Comparison of ENCODE assay signal across 9 cellular contexts in genomic region chr6:160733045-160733646, GRCh38. TPM values are rescaled to one million over a fixed set of nuclear protein-coding genes. Genes with fewer than 3 reads are reported as not detected.
DNase-seq lines count a peak whose midpoint lies in the region; ATAC-seq and TF ChIP-seq lines count a peak whose summit lies in the region.
"Had no signal": no experiment of that assay in that cellular context is flagged by ENCODE, and none has a peak within 500 bp of the region (broad histone marks: within the 10 kb centered on the region; RNA-seq: fewer than 3 reads in every experiment).

No MANE protein-coding gene starts in this region.

- no peak overlapping the region for H3K9ac ChIP-seq in Karpas-422 (ENCODE audit: low read length)
- no peak overlapping the region for H3K9ac ChIP-seq in SK-N-SH

- H3K9me2 ChIP-seq in Karpas-422 (replicated peaks; ENCODE audit: insufficient read depth, low read length) (no peaks in the 10 kb centered on the region), SK-N-SH (no peaks in the 10 kb centered on the region)

- no peaks in the 10 kb centered on the region for H3K9me3 Mint-ChIP-seq in naive thymus-derived CD4-positive, alpha-beta T cell
- H3K9me3 Mint-ChIP-seq: natural killer cell treated with Interleukin-12 subunit alpha and Interleukin-12 subunit beta and Interleukin-15 and Interleukin-18, amount 100 ng/mL, for 72 hours had no signal

- no peak overlapping the region for H3K27ac ChIP-seq in A673 (ENCODE audit: low read depth, low read length, poor library complexity, severe bottlenecking)
- no peak overlapping the region for H3K27ac ChIP-seq in Karpas-422 (ENCODE audit: low read length)
- H3K27ac ChIP-seq in SK-N-SH (ENCODE audit: low read depth in 2 of 2, low read length in 1 of 2), result no peak overlapping the region
- no peak overlapping the region for H3K27ac ChIP-seq in naive thymus-derived CD4-positive, alpha-beta T cell (ENCODE audit: low read depth, low read length)

- TF ChIP-seq EP300 in SK-N-SH (IDR thresholded peaks at IDR 0.05; ENCODE audit: borderline replicate concordance in 1 of 2, low read depth in 1 of 2, low read length in 1 of 2), result no peak

- no peaks in the 10 kb centered on the region for H3K4me1 Mint-ChIP-seq in naive thymus-derived CD4-positive, alpha-beta T cell

- no peak overlapping the region for H3K4me2 ChIP-seq in Karpas-422 (ENCODE audit: low read depth, low read length, poor library complexity, severe bottlenecking)
- H3K4me2 ChIP-seq in SK-N-SH, result no peak overlapping the region

- no peak overlapping the region for H3K4me3 Mint-ChIP-seq in naive thymus-derived CD4-positive, alpha-beta T cell
- H3K4me3 Mint-ChIP-seq: natural killer cell treated with Interleukin-12 subunit alpha and Interleukin-12 subunit beta and Interleukin-15 and Interleukin-18, amount 100 ng/mL, for 72 hours had no signal

- no peaks in the 10 kb centered on the region for H3F3A ChIP-seq in SK-N-SH (replicated peaks; ENCODE audit: insufficient read depth)

- H3K36me3 ChIP-seq in A673 (ENCODE audit: insufficient read depth, low read length, poor library complexity, severe bottlenecking) (no peaks in the 10 kb centered on the region), GM06990 (ENCODE audit: control insufficient read depth, insufficient read depth, low read length) (no peaks in the 10 kb centered on the region), H7 (replicated peaks; ENCODE audit: control insufficient read depth, insufficient read depth, low read length) (no peaks in the 10 kb centered on the region), Karpas-422 (ENCODE audit: insufficient read depth, low read length) (no peaks in the 10 kb centered on the region), SK-N-SH (replicated peaks in 1 of 2; ENCODE audit: control insufficient read depth in 1 of 2, insufficient read depth in 2 of 2, low read length in 1 of 2) (no peaks in the 10 kb centered on the region)
- no peaks in the 10 kb centered on the region for H3K36me3 ChIP-seq in naive thymus-derived CD4-positive, alpha-beta T cell (ENCODE audit: control insufficient read depth in 2 of 3, insufficient read depth in 3 of 3, low read length in 3 of 3)

- intact Hi-C loops in A673 (cut with micrococcal nuclease; ENCODE audit: unreplicated experiment), result loop anchor here (1.0 kb wide), 1 partner anchor 641 kb away; no protein-coding TSS in a partner anchor
- intact Hi-C loops in naive thymus-derived CD4-positive, alpha-beta T cell (cut with micrococcal nuclease), result loop anchor here (1.0 to 5.0 kb wide), 4 partner anchors 34 to 641 kb away; no protein-coding TSS in a partner anchor

- H4K20me1 ChIP-seq in Karpas-422 (ENCODE audit: insufficient read depth, low read depth, low read length), result no peaks in the 10 kb centered on the region
- H4K20me1 ChIP-seq in SK-N-SH (ENCODE audit: insufficient read depth), result no peaks in the 10 kb centered on the region

- CTCF ChIA-PET in A673 (lab: Charles Lee), result no interaction called here
- CTCF ChIA-PET in SK-N-SH (lab: Yijun Ruan, JAX), result interaction anchor here (0.6 to 4.0 kb wide), 18 partner anchors 10 to 661 kb away, joined by 3 to 31 read pairs (median 4); no protein-coding TSS in a partner anchor
- CTCF ChIA-PET in naive thymus-derived CD4-positive, alpha-beta T cell (lab: Charles Lee), result no interaction called here

- no TSS peak for BruUV-seq in A673 (replicated peaks; lab: Mats Ljungman, UMichigan)

- H3K79me2 ChIP-seq in Karpas-422 (ENCODE audit: low read length), result no peaks in the 10 kb centered on the region
- no peaks in the 10 kb centered on the region for H3K79me2 ChIP-seq in SK-N-SH (ENCODE audit: insufficient read depth)

- peak; percentile 80 for TF ChIP-seq CTCF in A673 (conservative IDR thresholded peaks at IDR 0.05; ENCODE audit: low read depth, low read length)
- peak; percentile 74 for TF ChIP-seq CTCF in GM06990 (IDR thresholded peaks at IDR 0.05; ENCODE audit: insufficient read depth, low read length, poor library complexity, severe bottlenecking)
- peak; percentile 73 for TF ChIP-seq CTCF in SK-N-SH (IDR thresholded peaks at IDR 0.05)

- no peaks in the 10 kb centered on the region for H3K27me3 ChIP-seq in A673 (replicated peaks; ENCODE audit: insufficient read depth, low read depth, low read length, poor library complexity)
- no peaks in the 10 kb centered on the region for H3K27me3 ChIP-seq in GM06990 (replicated peaks; ENCODE audit: control insufficient read depth, insufficient read depth, low read length)
- no peaks in the 10 kb centered on the region for H3K27me3 ChIP-seq in H7 (ENCODE audit: control insufficient read depth, insufficient read depth, low read length)
- H3K27me3 ChIP-seq in Karpas-422 (ENCODE audit: low read length), result no peaks in the 10 kb centered on the region
- H3K27me3 ChIP-seq in SK-N-SH (ENCODE audit: insufficient read depth), result peaks cover 7% of the 10 kb centered on the region; the same call in 1 of the 2 replicates
- H3K27me3 ChIP-seq in naive thymus-derived CD4-positive, alpha-beta T cell (ENCODE audit: control insufficient read depth in 2 of 2, insufficient read depth in 2 of 2, low read length in 2 of 2), result no peaks in the 10 kb centered on the region

- DNase-seq in A673 (ENCODE audit: low spot score) (peak; percentile 64), GM06990 (ENCODE audit: extremely low read depth, insufficient read length) (peak; percentile 29), H7 (peak; percentile 38), Karpas-422 (peak; percentile 87), SK-N-SH (peak; percentile 35), erythroblast (lab: John Stamatoyannopoulos, UW) (peak; percentile 21 to 53)
- peak in 5 of 9 donors; percentile 0 to 15 (median 4) for DNase-seq in naive thymus-derived CD4-positive, alpha-beta T cell
- DNase-seq in effector CD8-positive, alpha-beta T cell (lab: John Stamatoyannopoulos, UW), result no peak

- no peak for TF ChIP-seq POLR2A in erythroblast (IDR thresholded peaks at IDR 0.05; ENCODE audit: low read length)

- H2AFZ ChIP-seq in Karpas-422 (ENCODE audit: low read length) (no peak overlapping the region), SK-N-SH (ENCODE audit: low read depth) (no peak overlapping the region)

- no peak overlapping the region for H3K4me3 ChIP-seq in A673 (ENCODE audit: low read depth, low read length, poor library complexity, severe bottlenecking)
- no peak overlapping the region for H3K4me3 ChIP-seq in GM06990 (replicated peaks; ENCODE audit: low read depth, low read length)
- no peak overlapping the region for H3K4me3 ChIP-seq in H7 (ENCODE audit: insufficient read depth, low read depth, low read length)
- no peak overlapping the region for H3K4me3 ChIP-seq in Karpas-422 (ENCODE audit: low read length)
- H3K4me3 ChIP-seq in SK-N-SH (ENCODE audit: low read depth in 2 of 2, low read length in 1 of 2), result peak overlapping the region in 1 of 2 experiments; percentile 20; a peak in 1 of 4 replicates
- H3K4me3 ChIP-seq in naive thymus-derived CD4-positive, alpha-beta T cell (ENCODE audit: low read length), result no peak overlapping the region

- H3K27me3 Mint-ChIP-seq in naive thymus-derived CD4-positive, alpha-beta T cell, result peaks cover 2 to 21% (median 9%) of the 10 kb centered on the region in 5 donors

- POLR2A ChIA-PET in A673 (lab: Charles Lee; ENCODE audit: low non-redundant PET), result interaction anchor here (0.6 kb wide), 2 partner anchors 521 to 905 kb away, joined by 3 to 4 read pairs; no protein-coding TSS in a partner anchor
- POLR2A ChIA-PET in SK-N-SH (lab: Yijun Ruan, JAX), result no interaction called here
- POLR2A ChIA-PET in naive thymus-derived CD4-positive, alpha-beta T cell (lab: Charles Lee), result no interaction called here

- no peaks in the 10 kb centered on the region for H3K36me3 Mint-ChIP-seq in naive thymus-derived CD4-positive, alpha-beta T cell
- H3K36me3 Mint-ChIP-seq: natural killer cell treated with Interleukin-12 subunit alpha and Interleukin-12 subunit beta and Interleukin-15 and Interleukin-18, amount 100 ng/mL, for 72 hours had no signal

- H3K9me3 ChIP-seq in A673 (ENCODE audit: low read depth, low read length, poor library complexity, severe bottlenecking) (no peaks in the 10 kb centered on the region), Karpas-422 (ENCODE audit: low read length) (no peaks in the 10 kb centered on the region), SK-N-SH (no peaks in the 10 kb centered on the region)
- no peaks in the 10 kb centered on the region for H3K9me3 ChIP-seq in naive thymus-derived CD4-positive, alpha-beta T cell (ENCODE audit: control insufficient read depth in 2 of 3, low read length in 3 of 3)

- TF ChIP-seq RAD21 in SK-N-SH (IDR thresholded peaks at IDR 0.05; ENCODE audit: low read length), result peak; percentile 77

- H3K4me1 ChIP-seq in A673 (ENCODE audit: insufficient read depth, low read length, poor library complexity, severe bottlenecking), result no peaks in the 10 kb centered on the region
- no peaks in the 10 kb centered on the region for H3K4me1 ChIP-seq in Karpas-422 (ENCODE audit: low read length)
- no peaks in the 10 kb centered on the region for H3K4me1 ChIP-seq in SK-N-SH (ENCODE audit: control insufficient read depth in 1 of 2, insufficient read depth in 2 of 2, low read depth in 1 of 2, low read length in 1 of 2)
- no peaks in the 10 kb centered on the region for H3K4me1 ChIP-seq in naive thymus-derived CD4-positive, alpha-beta T cell (ENCODE audit: control insufficient read depth in 2 of 2, insufficient read depth in 2 of 2, low read length in 2 of 2)

- WGBS in SK-N-SH (ENCODE audit: low lambda C conversion rate), result 4% methylated on average over 8 of the region's 8 CpGs

- no peak overlapping the region for H3K27ac Mint-ChIP-seq in naive thymus-derived CD4-positive, alpha-beta T cell
- H3K27ac Mint-ChIP-seq: natural killer cell treated with Interleukin-12 subunit alpha and Interleukin-12 subunit beta and Interleukin-15 and Interleukin-18, amount 100 ng/mL, for 72 hours had no signal

- peak; percentile 31 for ATAC-seq in naive thymus-derived CD4-positive, alpha-beta T cell

TF ChIP-seq in SK-N-SH, 30 proteins besides CTCF, POLR2A, EP300 and RAD21 (continues in another document):
- TF ChIP-seq USF2 (IDR thresholded peaks at IDR 0.05; ENCODE audit: borderline replicate concordance, low read depth, low read length) (no peak), GATA2 (CRISPR knock-in tag; IDR thresholded peaks at IDR 0.05) (no peak)

RNA-seq across cellular contexts. Expression of gene PLG, which starts 31.1 kb away (rescaled TPM):
- not detected in 2 replicates for total RNA-seq in A673 (2021)
- total RNA-seq in H7 (2014; rRNA removed; shearing (Covaris generic)), result not detected in 2 replicates
- 0.32 TPM in 1 of 2 replicates, not detected in the other for total RNA-seq in Karpas-422 (2014; rRNA removed; shearing (Covaris generic); ENCODE audit: low replicate concordance)
- polyA plus RNA-seq in SK-N-SH (2012; rRNA removed), result not detected in 2 replicates
- polyA plus RNA-seq in SK-N-SH (2012; cell fraction: cytosol; rRNA removed), result not detected in 2 replicates
- polyA plus RNA-seq in SK-N-SH (2012; cell fraction: nucleus; rRNA removed), result not detected in 2 replicates
- under 1 TPM in 3 of 5 experiments, not detected in 2; 0.11 to 0.86 (median 0.38) TPM for total RNA-seq in naive thymus-derived CD4-positive, alpha-beta T cell
- not detected for polyA plus RNA-seq in naive thymus-derived CD4-positive, alpha-beta T cell
